ENCODE assay signal across 2 cellular contexts in genomic region chr12:116002890-116003536, GRCh38.
A peak's percentile ranks its signal among the peaks of the same experiment; 100 is the strongest.
TF ChIP-seq lines count a peak whose summit lies in the region.

No MANE protein-coding gene starts in this region.

TF ChIP-seq in IMR-90, 13 proteins besides CTCF, POLR2A, EP300 and RAD21:
- TF ChIP-seq RCOR1 (IDR thresholded peaks at IDR 0.05; ENCODE audit: insufficient replicate concordance, low read length) (no peak), MAZ (IDR thresholded peaks at IDR 0.05; ENCODE audit: borderline replicate concordance, low read depth, low read length) (no peak), SMC3 (IDR thresholded peaks at IDR 0.05; ENCODE audit: low read depth, low read length) (no peak), CEBPB (IDR thresholded peaks at IDR 0.05; ENCODE audit: low read depth, low read length) (peak; percentile 86)

TF ChIP-seq in H1, 55 proteins besides CTCF, POLR2A, EP300 and RAD21:
- TF ChIP-seq SUZ12 (IDR thresholded peaks at IDR 0.05; ENCODE audit: low read length) (no peak), GTF2F1 (IDR thresholded peaks at IDR 0.05; ENCODE audit: borderline replicate concordance, low read depth, low read length) (no peak), CEBPB (IDR thresholded peaks at IDR 0.05; ENCODE audit: low read depth, low read length) (peak; percentile 57; the same call in 1 of the 2 replicates), POLR2AphosphoS5 (IDR thresholded peaks at IDR 0.05; ENCODE audit: low read depth, low read length) (no peak)
